ENCODE assay signal across 8 cellular contexts in genomic region chr1:36366091-36366661, GRCh38. TPM values are rescaled to one million over a fixed set of nuclear protein-coding genes. Genes with fewer than 3 reads are reported as not detected.
DNase-seq lines count a peak whose midpoint lies in the region; ATAC-seq and TF ChIP-seq lines count a peak whose summit lies in the region.

No MANE protein-coding gene starts in this region.

- H3K9me3 ChIP-seq in right cardiac atrium (ENCODE audit: control insufficient read depth, low read length) (no peaks in the 10 kb centered on the region), MM.1S (replicated peaks; ENCODE audit: insufficient read depth, low read length) (no peaks in the 10 kb centered on the region)

- H3K36me3 ChIP-seq in MM.1S (replicated peaks; ENCODE audit: insufficient read depth, low read length) = no peaks in the 10 kb centered on the region; the same call in 1 of the 2 replicates

- H3K4me2 ChIP-seq in MM.1S (ENCODE audit: low read depth, low read length) = no peak overlapping the region

- no peak overlapping the region for H3K4me3 ChIP-seq in right cardiac atrium (ENCODE audit: low read length)
- no peak overlapping the region for H3K4me3 ChIP-seq in skin epidermis
- no peak overlapping the region for H3K4me3 ChIP-seq in MM.1S (ENCODE audit: low read length)

- H2AFZ ChIP-seq in MM.1S (ENCODE audit: low read length) = no peak overlapping the region

- peak; percentile 37 for DNase-seq in AG08396 (ENCODE audit: low spot score)
- peak; percentile 90 for DNase-seq in NCI-H446 treated with DMSO at 0.1 percent for 48 hours (lab: John Stamatoyannopoulos, UW)
- peak; percentile 40 for DNase-seq in activated naive CD4-positive, alpha-beta T cell treated with Interleukin-2 at 50 U/mL for 16 hours
- DNase-seq in right cardiac atrium = peak in 2 of 3 donors; percentile 74 to 80
- DNase-seq in mesenteric fat pad (ENCODE audit: low spot score) = no peak
- DNase-seq in MM.1S = no peak
- no peak for DNase-seq in NCI-H146 treated with DMSO at 0.1 percent for 48 hours (lab: John Stamatoyannopoulos, UW; ENCODE audit: unreplicated experiment)

- ATAC-seq in right cardiac atrium = peak; percentile 30 to 57

- H3K9ac ChIP-seq in MM.1S (ENCODE audit: low read length) = no peak overlapping the region

- H3K27me3 ChIP-seq in right cardiac atrium (ENCODE audit: control insufficient read depth, insufficient read depth) (no peaks in the 10 kb centered on the region), MM.1S (replicated peaks; ENCODE audit: insufficient read depth, low read length) (no peaks in the 10 kb centered on the region)

- intact Hi-C loops in right cardiac atrium (cut with DNase I) = no loop called here

- H3K27ac ChIP-seq in right cardiac atrium (ENCODE audit: low read length) (peak overlapping the region; percentile 22), skin epidermis (peak overlapping the region in 19 of 21 experiments; percentile 5 to 82 (median 48)), MM.1S (ENCODE audit: low read length) (no peak overlapping the region)

- H3K79me2 ChIP-seq in MM.1S (ENCODE audit: low read length) = peaks cover 51% of the 10 kb centered on the region

- H3K9me2 ChIP-seq in MM.1S (replicated peaks; ENCODE audit: insufficient read depth, low read length) = no peaks in the 10 kb centered on the region

- H3K4me1 ChIP-seq in right cardiac atrium (ENCODE audit: control insufficient read depth, insufficient read depth, low read length) (peaks cover 7% of the 10 kb centered on the region), MM.1S (ENCODE audit: low read length) (peaks cover 7% of the 10 kb centered on the region; the same call in 1 of the 2 replicates)

- H3F3A ChIP-seq in MM.1S (ENCODE audit: insufficient read depth, low read length) = no peaks in the 10 kb centered on the region; the same call in 1 of the 2 replicates

- TF ChIP-seq CTCF in MM.1S (IDR thresholded peaks at IDR 0.05; ENCODE audit: low read length) = no peak

- no peaks in the 10 kb centered on the region for H4K20me1 ChIP-seq in MM.1S (ENCODE audit: insufficient read depth, low read length)

- WGBS in right cardiac atrium = 33% methylated on average over 18 of the region's 18 CpGs

RNA-seq across cellular contexts. Expression of gene STK40, which starts 19.5 kb away (rescaled TPM):
- total RNA-seq in right cardiac atrium = 10 to 100 TPM; 66.7 to 85.0 (median 73.7) TPM
- 54.8 TPM for polyA plus RNA-seq in right cardiac atrium
- total RNA-seq in mesenteric fat pad = 84.0 TPM

RNA-seq across cellular contexts. Expression of gene LSM10, which starts 31.5 kb away (rescaled TPM):
- total RNA-seq in right cardiac atrium = 10 to 100 TPM; 70.9 to 76.4 (median 73.5) TPM
- polyA plus RNA-seq in right cardiac atrium = 121 TPM
- 50.1 TPM for total RNA-seq in mesenteric fat pad

RNA-seq across cellular contexts. Expression of gene EVA1B, which starts 42.7 kb away (rescaled TPM):
- total RNA-seq in right cardiac atrium (10 to 100 TPM; 11.5 to 14.0 (median 13.1) TPM), mesenteric fat pad (34.5 TPM)
- 17.4 TPM for polyA plus RNA-seq in right cardiac atrium

Comparison
In these comparisons a context has a peak if more than half of its experiments do, and no peak if none do; other contexts are left out.
1. DNase-seq: peak in AG08396 (single experiment), NCI-H446 treated with DMSO at 0.1 percent for 48 hours (single experiment), activated naive CD4-positive, alpha-beta T cell treated with Interleukin-2 at 50 U/mL for 16 hours (single experiment) and right cardiac atrium (2 of 3); none in mesenteric fat pad (single experiment), MM.1S (single experiment) and NCI-H146 treated with DMSO at 0.1 percent for 48 hours (single experiment).